8 cellular contexts compared by ENCODE assay signal in the genomic region with DNA sequence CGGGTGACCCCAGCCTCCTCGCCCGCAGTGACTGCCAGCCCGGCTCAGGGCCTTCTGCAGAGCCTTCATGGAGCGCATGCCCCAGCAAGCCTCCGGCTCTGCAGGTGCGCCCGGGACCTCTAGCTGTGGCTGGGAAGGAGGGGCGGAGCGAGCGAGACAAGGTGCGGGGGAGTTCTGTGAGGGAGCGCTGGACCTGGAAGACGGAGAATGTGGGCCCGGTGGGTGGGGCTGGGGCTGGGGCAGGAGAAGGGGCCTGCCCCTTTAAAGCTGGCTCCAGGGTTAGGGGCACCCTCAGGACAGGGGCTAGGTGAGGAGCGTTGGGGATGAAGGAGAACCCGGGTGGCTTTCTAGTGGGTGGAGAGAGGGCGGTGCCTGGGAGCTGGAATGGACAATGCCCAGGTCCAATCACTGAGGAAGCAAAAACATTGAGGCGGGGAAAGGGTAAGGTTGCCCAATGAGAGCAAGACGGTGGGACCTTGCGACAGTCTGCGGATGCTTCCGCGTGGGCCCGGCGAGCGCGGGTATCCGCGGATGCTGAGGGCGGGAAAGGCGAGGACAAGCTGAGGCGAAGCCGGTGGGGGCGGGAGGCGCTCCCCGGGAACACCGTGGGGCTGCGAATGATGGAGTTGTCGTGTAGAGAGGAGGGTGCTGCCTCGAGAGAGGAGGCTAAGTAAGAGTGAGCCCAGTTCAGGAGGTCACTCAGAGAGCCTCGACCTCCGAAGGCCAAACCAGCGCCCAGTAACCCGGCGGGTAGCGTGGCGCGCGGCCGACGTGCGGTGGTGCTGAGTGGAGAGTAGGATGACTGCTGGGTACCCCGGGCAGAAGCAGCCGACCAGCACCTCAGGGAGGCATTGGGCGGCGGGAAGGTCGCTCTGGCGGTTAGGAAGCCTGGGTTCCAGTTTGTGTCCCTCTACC. TPM values are rescaled to one million over a fixed set of nuclear protein-coding genes. Genes with fewer than 3 reads are reported as not detected.
A peak's percentile ranks its signal among the peaks of the same experiment; 100 is the strongest.
DNase-seq lines count a peak whose midpoint lies in the region; ATAC-seq and TF ChIP-seq lines count a peak whose summit lies in the region.

Gene GLS2 (minus strand): TSS at position 121 of the 915 bp plus-strand sequence. CDS start 43 bp downstream, at position 78.

- H3K9me3 ChIP-seq in HCT116 (ENCODE audit: control insufficient read depth in 1 of 2, insufficient read depth in 1 of 2, low read depth in 1 of 2, low read length in 2 of 2) (no peaks in the 10 kb centered on the region; a peak in 1 of 4 replicates), breast epithelium (no peaks in the 10 kb centered on the region), iPS-18c (ENCODE audit: control insufficient read depth, insufficient read depth, low read length) (peaks cover 2% of the 10 kb centered on the region)

- intact Hi-C loops in HCT116 (cut with micrococcal nuclease) = no loop called here
- intact Hi-C loops in breast epithelium (cut with DNase I; ENCODE audit: low total_unique reads) = no loop called here

- no peak for TF ChIP-seq RAD21 in HCT116 (IDR thresholded peaks at IDR 0.05; ENCODE audit: low read depth)

- ATAC-seq in HCT116 = peak; percentile 68
- ATAC-seq in HG03469 (IDR thresholded peaks at IDR 0.05; ENCODE audit: unreplicated experiment) = no peak

- no TSS peak for BruUV-seq in HCT116 (replicated peaks; lab: Mats Ljungman, UMichigan)

- no peak within 1 kb of the TSS for H3K27ac ChIP-seq in HCT116 (ENCODE audit: low read depth, low read length)
- peak within 1 kb of the TSS; percentile 84 for H3K27ac ChIP-seq in VCaP
- peak within 1 kb of the TSS; percentile 41 to 50 for H3K27ac ChIP-seq in breast epithelium

- H3K27me3 ChIP-seq in HCT116 (ENCODE audit: insufficient read depth, low read length) (peaks cover 6% of the 10 kb centered on the region; the same call in 1 of the 2 replicates), breast epithelium (no peaks in the 10 kb centered on the region)

- H4K20me1 ChIP-seq in HCT116 (ENCODE audit: insufficient read depth) = no peaks in the 10 kb centered on the region

- H3K4me2 ChIP-seq in HCT116 (ENCODE audit: low read length) = no peak within 1 kb of the TSS

- RAD21 ChIA-PET in HCT116 (lab: Charles Lee; ENCODE audit: low non-redundant PET in 1 of 2, low total read pairs in 2 of 2, uncharacterized antibody in 2 of 2, unreplicated experiment in 2 of 2) = no interaction called here

- H3K9me2 ChIP-seq in HCT116 (ENCODE audit: insufficient read depth) = no peaks in the 10 kb centered on the region

- CTCF ChIA-PET in HCT116 (lab: Charles Lee) = no interaction called here

- TF ChIP-seq CTCF in HCT116 (IDR thresholded peaks at IDR 0.05 in 2 of 3, conservative IDR thresholded peaks at IDR 0.05 in 1 of 3; ENCODE audit: borderline replicate concordance in 1 of 3, insufficient read depth in 1 of 3, low read depth in 2 of 3, low read length in 2 of 3) (no peak), VCaP (conservative IDR thresholded peaks at IDR 0.05) (no peak), breast epithelium (IDR thresholded peaks at IDR 0.05) (no peak)

- no peaks in the 10 kb centered on the region for H3K79me2 ChIP-seq in HCT116 (ENCODE audit: insufficient read depth, low read length)

- H3K4me1 ChIP-seq in HCT116 (ENCODE audit: control insufficient read depth in 1 of 2, insufficient read depth in 2 of 2, low read length in 2 of 2) (no peaks in the 10 kb centered on the region), breast epithelium (no peaks in the 10 kb centered on the region)

- no peak for TF ChIP-seq POLR2A in HCT116 (IDR thresholded peaks at IDR 0.05; ENCODE audit: borderline replicate concordance, extremely low read depth, insufficient read depth, insufficient read length)
- no peak for TF ChIP-seq POLR2A in breast epithelium (IDR thresholded peaks at IDR 0.05)

- H3K9ac ChIP-seq in HCT116 (ENCODE audit: low read length) = no peak within 1 kb of the TSS

- DNase-seq in ELF-1 (ENCODE audit: low read depth, low spot score) = peak; percentile 79
- DNase-seq in HCT116 (ENCODE audit: low read depth, low spot score) = no peak
- peak; percentile 82 for DNase-seq in NCI-H1048 (lab: John Stamatoyannopoulos, UW)
- peak; percentile 65 to 77 for DNase-seq in breast epithelium (ENCODE audit: low spot score in 2 of 2)
- DNase-seq in skeletal muscle cell (ENCODE audit: low read depth) = peak; percentile 31

- no peak within 1 kb of the TSS for H2AFZ ChIP-seq in HCT116 (ENCODE audit: low read depth, low read length, poor library complexity, severe bottlenecking)

- POLR2A ChIA-PET in HCT116 (lab: Charles Lee) = interaction anchor here (0.7 kb wide), 1 partner anchor 10 kb away, joined by 3 read pairs; no protein-coding TSS in a partner anchor

- H3K4me3 ChIP-seq in HCT116 (replicated peaks in 1 of 2; ENCODE audit: low read depth in 1 of 2, low read length in 2 of 2) (no peak within 1 kb of the TSS), breast epithelium (peak within 1 kb of the TSS; percentile 55 to 82 (median 60)), iPS-18c (ENCODE audit: insufficient read depth, low read depth, low read length) (peak within 1 kb of the TSS; percentile 84), skeletal muscle cell (ENCODE audit: low read depth, low read length) (peak within 1 kb of the TSS; percentile 57)

- H3K36me3 ChIP-seq in HCT116 (ENCODE audit: control insufficient read depth in 1 of 2, insufficient read depth in 2 of 2, low read length in 2 of 2) (no peaks in the 10 kb centered on the region), breast epithelium (no peaks in the 10 kb centered on the region)

TF ChIP-seq in HCT116, 20 proteins besides CTCF, POLR2A, EP300 and RAD21:
- TF ChIP-seq, protein P1, sequence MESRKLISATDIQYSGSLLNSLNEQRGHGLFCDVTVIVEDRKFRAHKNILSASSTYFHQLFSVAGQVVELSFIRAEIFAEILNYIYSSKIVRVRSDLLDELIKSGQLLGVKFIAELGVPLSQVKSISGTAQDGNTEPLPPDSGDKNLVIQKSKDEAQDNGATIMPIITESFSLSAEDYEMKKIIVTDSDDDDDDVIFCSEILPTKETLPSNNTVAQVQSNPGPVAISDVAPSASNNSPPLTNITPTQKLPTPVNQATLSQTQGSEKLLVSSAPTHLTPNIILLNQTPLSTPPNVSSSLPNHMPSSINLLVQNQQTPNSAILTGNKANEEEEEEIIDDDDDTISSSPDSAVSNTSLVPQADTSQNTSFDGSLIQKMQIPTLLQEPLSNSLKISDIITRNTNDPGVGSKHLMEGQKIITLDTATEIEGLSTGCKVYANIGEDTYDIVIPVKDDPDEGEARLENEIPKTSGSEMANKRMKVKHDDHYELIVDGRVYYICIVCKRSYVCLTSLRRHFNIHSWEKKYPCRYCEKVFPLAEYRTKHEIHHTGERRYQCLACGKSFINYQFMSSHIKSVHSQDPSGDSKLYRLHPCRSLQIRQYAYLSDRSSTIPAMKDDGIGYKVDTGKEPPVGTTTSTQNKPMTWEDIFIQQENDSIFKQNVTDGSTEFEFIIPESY (IDR thresholded peaks at IDR 0.05; ENCODE audit: extremely low read depth, insufficient replicate concordance, low read length) = no peak
- TF ChIP-seq TCF7L2 (IDR thresholded peaks at IDR 0.05; ENCODE audit: borderline replicate concordance, extremely low read depth, insufficient read depth, insufficient read length) = no peak
- no peak for TF ChIP-seq EZH2phosphoT487 (IDR thresholded peaks at IDR 0.05; ENCODE audit: borderline replicate concordance)
- no peak for TF ChIP-seq ZFX (IDR thresholded peaks at IDR 0.05)
- TF ChIP-seq FOSL1 (IDR thresholded peaks at IDR 0.05; ENCODE audit: low read depth) = no peak
- TF ChIP-seq ELF1 (IDR thresholded peaks at IDR 0.05; ENCODE audit: borderline replicate concordance, low read depth) = no peak
- TF ChIP-seq ZNF274 (IDR thresholded peaks at IDR 0.05; ENCODE audit: low read depth, low read length) = no peak
- TF ChIP-seq MAX (IDR thresholded peaks at IDR 0.05) = no peak

RNA-seq across cellular contexts. Expression of gene GLS2, which starts in this region (rescaled TPM):
- total RNA-seq in HCT116 (2021; ENCODE audit: unreplicated experiment) (not detected), breast epithelium (1 to 10 TPM in 2 of 3 donors, under 1 TPM in 1; 0.16 to 5.1 (median 4.6) TPM)
- polyA plus RNA-seq in HCT116 (2012) = 0.07 and 0.08 TPM in 2 replicates

Comparison
In these comparisons a context has a peak if more than half of its experiments do, and no peak if none do; other contexts are left out.
1. Peak in ATAC-seq in HCT116; RNA of the gene not detected or under 1 TPM.
2. H3K4me3 ChIP-seq: peak in breast epithelium (3 of 3), iPS-18c (single experiment) and skeletal muscle cell (single experiment); none in HCT116 (0 of 2).